Comparison of ENCODE assay signal across 11 cellular contexts in genomic region chr22:26617251-26618199, GRCh38. TPM values are rescaled to one million over a fixed set of nuclear protein-coding genes. Genes with fewer than 3 reads are reported as not detected.
DNase-seq lines count a peak whose midpoint lies in the region; ATAC-seq and TF ChIP-seq lines count a peak whose summit lies in the region.
"Had no signal": no experiment of that assay in that cellular context is flagged by ENCODE, and none has a peak within 500 bp of the region (broad histone marks: within the 10 kb centered on the region; RNA-seq: fewer than 3 reads in every experiment).

TSS of gene CRYBB1 (minus strand) at chr22:26618027. CDS start at chr22:26616319, 1,708 bp downstream.

- no peaks in the 10 kb centered on the region for H3K27me3 ChIP-seq in HL-60 (ENCODE audit: insufficient read depth, poor library complexity, severe bottlenecking)

- H3K27ac Mint-ChIP-seq in activated T-helper 17 cell treated with anti-CD3 and anti-CD28 coated beads, Interleukin-2, amount 50 U/mL, for 72 hours = peak within 1 kb of the TSS; percentile 41
- H3K27ac Mint-ChIP-seq: progenitor cell of endocrine pancreas had no signal

- H3K4me3 ChIP-seq in HL-60 (replicated peaks; ENCODE audit: insufficient read depth, low read length) = no peak within 1 kb of the TSS

- H3K4me1 Mint-ChIP-seq in activated T-helper 17 cell treated with anti-CD3 and anti-CD28 coated beads, Interleukin-2, amount 50 U/mL, for 72 hours = no peaks in the 10 kb centered on the region

- no peaks in the 10 kb centered on the region for H3K36me3 Mint-ChIP-seq in activated T-helper 17 cell treated with anti-CD3 and anti-CD28 coated beads, Interleukin-2, amount 50 U/mL, for 72 hours (ENCODE audit: low read depth)

- peak; percentile 33 for DNase-seq in AG08395 (ENCODE audit: low spot score)
- peak in 1 of 2 experiments; percentile 67 for DNase-seq in HL-60 (ENCODE audit: low read depth in 1 of 2, low spot score in 1 of 2)
- DNase-seq in left kidney (ENCODE audit: low read depth, low spot score) = peak; percentile 26
- DNase-seq in COR-L47 (lab: John Stamatoyannopoulos, UW) = no peak
- DNase-seq in NCI-H345 treated with DMSO at 0.1 percent for 48 hours (lab: John Stamatoyannopoulos, UW; ENCODE audit: unreplicated experiment) = no peak
- DNase-seq: activated CD4-positive, CD25-positive, alpha-beta regulatory T cell; NCI-H2081 treated with DMSO at 0.1 percent for 48 hours had no signal

- H3K27me3 Mint-ChIP-seq in activated T-helper 17 cell treated with anti-CD3 and anti-CD28 coated beads, Interleukin-2, amount 50 U/mL, for 72 hours = no peaks in the 10 kb centered on the region

- peak within 1 kb of the TSS; percentile 87 for H3K27ac ChIP-seq in HL-60 (replicated peaks)

- H3K9me3 Mint-ChIP-seq in activated T-helper 17 cell treated with anti-CD3 and anti-CD28 coated beads, Interleukin-2, amount 50 U/mL, for 72 hours = no peaks in the 10 kb centered on the region

- ATAC-seq in activated T-helper 17 cell treated with anti-CD3 and anti-CD28 coated beads, Interleukin-2, amount 50 U/mL, for 72 hours (replicated peaks) = no peak
- ATAC-seq in GM18517 (IDR thresholded peaks at IDR 0.05; ENCODE audit: unreplicated experiment) (no peak), GM18502 (IDR thresholded peaks at IDR 0.05; ENCODE audit: poor library complexity, unreplicated experiment) (no peak)

- no peak within 1 kb of the TSS for H3K4me3 Mint-ChIP-seq in activated T-helper 17 cell treated with anti-CD3 and anti-CD28 coated beads, Interleukin-2, amount 50 U/mL, for 72 hours

- TF ChIP-seq CTCF in HL-60 (IDR thresholded peaks at IDR 0.05; ENCODE audit: insufficient read depth, low read length) = no peak

RNA-seq across cellular contexts. Expression of gene CRYBB1, which starts in this region (rescaled TPM):
- total RNA-seq in activated T-helper 17 cell treated with anti-CD3 and anti-CD28 coated beads, Interleukin-2, amount 50 U/mL, for 72 hours = not detected
- total RNA-seq: progenitor cell of endocrine pancreas had no signal

Comparison
In these comparisons a context has a peak if more than half of its experiments do, and no peak if none do; other contexts are left out.
1. DNase-seq: peak in AG08395 (single experiment) and left kidney (single experiment); none in COR-L47 (single experiment) and NCI-H345 treated with DMSO at 0.1 percent for 48 hours (single experiment).